ENCODE assay signal across 16 cellular contexts in genomic region chrX:22795680-22796079, GRCh38.
"Had no signal": no experiment of that assay in that cellular context is flagged by ENCODE, and none has a peak within 500 bp of the region (broad histone marks: within the 10 kb centered on the region; RNA-seq: fewer than 3 reads in every experiment).

No MANE protein-coding gene starts in this region.

- H3K9me3 ChIP-seq: gastroesophageal sphincter, left ventricle myocardium inferior, right atrium auricular region, thyroid gland, vagina had no signal

- H3K27ac Mint-ChIP-seq: activated naive CD8-positive, alpha-beta T cell treated with anti-CD3 and anti-CD28 coated beads, Interleukin-2, amount 10 ng/mL, durations not matched to agents 7 days and 5 days; natural killer cell treated with Interleukin-12 subunit alpha and Interleukin-12 subunit beta and Interleukin-15 and Interleukin-18, amount 100 ng/mL, for 72 hours; stimulated activated memory B cell treated with anti-CD40 and anti-IgM and Interleukin-4, amounts not matched to agents 10 μg/mL and 1 μg/mL and 100 μg/mL, for 72 hours had no signal

- H3K27ac ChIP-seq: gastroesophageal sphincter, left ventricle myocardium inferior, right atrium auricular region, thyroid gland, vagina had no signal

- DNase-seq: activated CD4-positive, alpha-beta T cell treated with anti-CD3 and anti-CD28 coated beads, Interleukin-2, amount 50 U/mL, for 1 hour; activated naive CD4-positive, alpha-beta T cell; activated naive CD8-positive, alpha-beta T cell treated with anti-CD3 and anti-CD28 coated beads, Interleukin-2, amount 10 ng/mL, durations not matched to agents 7 days and 5 days; activated T-cell treated with anti-CD3 and anti-CD28 coated beads for 4 hours; aorta; left ventricle myocardium inferior; mesenchymal stem cell; nucleus accumbens; posterior cingulate gyrus; stimulated activated CD4-positive, alpha-beta T cell treated with anti-CD3 and anti-CD28 coated beads, Interleukin-2, amount 100 ng/mL, for 48 hours; thyroid gland had no signal

- H3K36me3 Mint-ChIP-seq: activated naive CD8-positive, alpha-beta T cell treated with anti-CD3 and anti-CD28 coated beads, Interleukin-2, amount 10 ng/mL, durations not matched to agents 7 days and 5 days; natural killer cell treated with Interleukin-12 subunit alpha and Interleukin-12 subunit beta and Interleukin-15 and Interleukin-18, amount 100 ng/mL, for 72 hours; stimulated activated memory B cell treated with anti-CD40 and anti-IgM and Interleukin-4, amounts not matched to agents 10 μg/mL and 1 μg/mL and 100 μg/mL, for 72 hours had no signal

- H3K9me3 Mint-ChIP-seq: activated naive CD8-positive, alpha-beta T cell treated with anti-CD3 and anti-CD28 coated beads, Interleukin-2, amount 10 ng/mL, durations not matched to agents 7 days and 5 days; stimulated activated memory B cell treated with anti-CD40 and anti-IgM and Interleukin-4, amounts not matched to agents 10 μg/mL and 1 μg/mL and 100 μg/mL, for 72 hours had no signal

- H3K27me3 Mint-ChIP-seq: activated naive CD8-positive, alpha-beta T cell treated with anti-CD3 and anti-CD28 coated beads, Interleukin-2, amount 10 ng/mL, durations not matched to agents 7 days and 5 days; natural killer cell treated with Interleukin-12 subunit alpha and Interleukin-12 subunit beta and Interleukin-15 and Interleukin-18, amount 100 ng/mL, for 72 hours; stimulated activated memory B cell treated with anti-CD40 and anti-IgM and Interleukin-4, amounts not matched to agents 10 μg/mL and 1 μg/mL and 100 μg/mL, for 72 hours had no signal

- H3K27me3 ChIP-seq: gastroesophageal sphincter, right atrium auricular region, thyroid gland, vagina had no signal

- H3K4me1 ChIP-seq: gastroesophageal sphincter, left ventricle myocardium inferior, right atrium auricular region, thyroid gland, vagina had no signal

- ATAC-seq: gastroesophageal sphincter; natural killer cell treated with Interleukin-12 subunit alpha and Interleukin-12 subunit beta and Interleukin-15 and Interleukin-18, amount 100 ng/mL, for 72 hours; stimulated activated memory B cell treated with anti-CD40 and anti-IgM and Interleukin-4, amounts not matched to agents 10 μg/mL and 1 μg/mL and 100 μg/mL, for 72 hours had no signal

- H3K4me3 Mint-ChIP-seq: activated naive CD8-positive, alpha-beta T cell treated with anti-CD3 and anti-CD28 coated beads, Interleukin-2, amount 10 ng/mL, durations not matched to agents 7 days and 5 days; natural killer cell treated with Interleukin-12 subunit alpha and Interleukin-12 subunit beta and Interleukin-15 and Interleukin-18, amount 100 ng/mL, for 72 hours; stimulated activated memory B cell treated with anti-CD40 and anti-IgM and Interleukin-4, amounts not matched to agents 10 μg/mL and 1 μg/mL and 100 μg/mL, for 72 hours had no signal

- H3K4me1 Mint-ChIP-seq: activated naive CD8-positive, alpha-beta T cell treated with anti-CD3 and anti-CD28 coated beads, Interleukin-2, amount 10 ng/mL, durations not matched to agents 7 days and 5 days; stimulated activated memory B cell treated with anti-CD40 and anti-IgM and Interleukin-4, amounts not matched to agents 10 μg/mL and 1 μg/mL and 100 μg/mL, for 72 hours had no signal
